ENCODE assay signal across 23 cellular contexts in the genomic region with DNA sequence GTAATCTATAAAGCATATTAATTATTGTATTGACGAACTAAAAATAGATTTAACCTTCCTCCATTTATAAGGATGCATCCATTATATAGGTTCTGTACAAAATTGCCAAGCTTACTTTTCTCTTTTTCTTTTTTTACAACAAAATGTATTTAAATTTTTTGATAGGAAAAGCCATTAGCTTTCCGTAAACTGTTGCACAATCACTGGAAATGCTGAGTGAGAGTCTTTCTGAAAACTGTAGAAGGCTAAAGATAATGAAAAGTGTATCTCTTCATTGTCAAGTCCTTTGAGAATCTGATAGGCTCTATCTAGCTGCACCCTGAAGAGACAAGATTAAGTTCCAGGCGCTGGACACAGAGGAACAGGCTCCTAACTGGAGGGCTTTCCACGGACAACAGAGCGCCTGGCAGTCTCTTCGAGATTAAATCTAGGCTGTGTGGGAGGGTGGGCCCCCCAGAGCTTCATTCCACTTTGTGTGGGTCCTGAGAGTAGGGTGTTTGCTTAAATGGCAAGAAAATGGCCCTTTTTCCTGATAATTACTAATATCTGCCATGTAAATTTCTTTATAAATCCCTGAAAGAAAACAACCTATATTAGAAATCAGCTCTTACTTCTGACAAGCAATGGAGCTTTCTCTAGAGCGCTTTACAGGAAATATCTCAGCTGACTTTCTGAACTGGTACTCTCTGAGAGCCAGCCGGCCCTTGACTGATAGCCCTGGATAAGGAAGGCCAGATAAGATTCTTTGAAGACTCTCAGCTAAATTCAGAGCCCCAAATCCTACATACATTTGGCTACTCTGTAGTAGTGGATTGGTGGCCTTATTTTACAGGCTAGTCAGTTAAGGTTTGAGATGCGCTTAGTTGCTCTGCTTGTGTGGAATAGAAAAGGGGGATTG.
"Had no signal": no experiment of that assay in that cellular context is flagged by ENCODE, and none has a peak within 500 bp of the region (broad histone marks: within the 10 kb centered on the region; RNA-seq: fewer than 3 reads in every experiment).

No MANE protein-coding gene starts in this region.

- H3K9me3 Mint-ChIP-seq: stimulated activated naive CD8-positive, alpha-beta T cell treated with anti-CD3 and anti-CD28 coated beads, Interleukin-15, Interleukin-2, amounts not matched to agents 100 ng/mL and 50 ng/mL, for 24 hours had no signal

- H3K4me3 Mint-ChIP-seq: effector memory CD8-positive, alpha-beta T cell; memory B cell; nephron; stimulated activated naive CD8-positive, alpha-beta T cell treated with anti-CD3 and anti-CD28 coated beads, Interleukin-15, Interleukin-2, amounts not matched to agents 100 ng/mL and 50 ng/mL, for 24 hours had no signal

- H3K4me1 ChIP-seq: ascending aorta, gastrocnemius medialis, heart left ventricle, left ventricle myocardium inferior, suprapubic skin, upper lobe of left lung had no signal

- FAIRE-seq: bronchial epithelial cell, keratinocyte had no signal

- H3K27ac ChIP-seq: ascending aorta, epithelial cell of prostate, gastrocnemius medialis, heart left ventricle, left ventricle myocardium inferior, suprapubic skin, upper lobe of left lung, VCaP had no signal

- DNase-seq: activated CD4-positive, alpha-beta T cell treated with anti-CD3 and anti-CD28 coated beads for 1 hour; activated CD4-positive, alpha-beta T cell treated with anti-CD3 and anti-CD28 coated beads, Interleukin-2, amount 50 U/mL, for 4 hours; activated naive CD4-positive, alpha-beta T cell; activated T-cell treated with anti-CD3 and anti-CD28 coated beads for 4 hours; dermis blood vessel endothelial cell; effector memory CD8-positive, alpha-beta T cell; gastrocnemius medialis; heart left ventricle; left ventricle myocardium inferior; nucleus accumbens; right cardiac atrium; T-helper 1 cell; upper lobe of left lung had no signal

- H3K36me3 ChIP-seq: ascending aorta, gastrocnemius medialis, heart left ventricle, left ventricle myocardium inferior, suprapubic skin, upper lobe of left lung had no signal

- ATAC-seq: effector memory CD8-positive, alpha-beta T cell; gastrocnemius medialis; heart left ventricle; right cardiac atrium had no signal

- H3K27me3 ChIP-seq: ascending aorta, gastrocnemius medialis, heart left ventricle, suprapubic skin, upper lobe of left lung had no signal

- H3K27me3 Mint-ChIP-seq: effector memory CD8-positive, alpha-beta T cell; memory B cell had no signal

- H3K27ac Mint-ChIP-seq: effector memory CD8-positive, alpha-beta T cell; memory B cell; nephron; progenitor cell of endocrine pancreas; stimulated activated naive CD8-positive, alpha-beta T cell treated with anti-CD3 and anti-CD28 coated beads, Interleukin-15, Interleukin-2, amounts not matched to agents 100 ng/mL and 50 ng/mL, for 24 hours had no signal

- H3K4me3 ChIP-seq: ascending aorta, gastrocnemius medialis, heart left ventricle, left ventricle myocardium inferior, suprapubic skin, upper lobe of left lung had no signal

- H3K4me1 Mint-ChIP-seq: memory B cell, nephron had no signal

- H3K36me3 Mint-ChIP-seq: memory B cell had no signal

- H3K9me3 ChIP-seq: ascending aorta, gastrocnemius medialis had no signal
